Comparison of ENCODE assay signal across 35 cellular contexts in genomic region chr20:53534037-53534436, GRCh38.
"Had no signal": no experiment of that assay in that cellular context is flagged by ENCODE, and none has a peak within 500 bp of the region (broad histone marks: within the 10 kb centered on the region; RNA-seq: fewer than 3 reads in every experiment).

No MANE protein-coding gene starts in this region.

- H3K9me3 Mint-ChIP-seq: activated CD4-positive, alpha-beta T cell treated with anti-CD3 and anti-CD28 coated beads, Interleukin-2, amount 10 ng/mL, durations not matched to agents 24 days and 14 days; activated T-cell treated with anti-CD3 and anti-CD28 coated beads, Interleukin-2, amount 50 U/mL, for 4 hours; activated T-helper 1 cell treated with anti-CD3 and anti-CD28 coated beads, Interleukin-12 subunit alpha, Interleukin-12 subunit beta, Interleukin-2, Interleukin-4 antibody, amounts not matched to agents 30 ng/mL and 10 ng/mL and 1 ng/mL, durations not matched to agents 14 hours and 24 hours and 36 hours; activated T-helper 17 cell treated with anti-CD3 and anti-CD28 coated beads, Interleukin-2, amount 50 U/mL, for 72 hours; T-helper 1 cell treated with Interleukin-12 subunit alpha and Interleukin-12 subunit beta and Interleukin-4 antibody, amounts not matched to agents 30 μg/mL and 1 μg/mL, for 36 hours; T-helper 2 cell treated with Interferon-gamma antibody and Interleukin-4, amounts not matched to agents 5 μg/mL and 100 μg/mL, for 36 hours had no signal

- FAIRE-seq: bronchial epithelial cell, TTC549 had no signal

- H3K27ac Mint-ChIP-seq: activated B cell treated with CpG ODN at 0.5 μM for 24 hours; activated CD4-positive, alpha-beta memory T cell treated with anti-CD3 and anti-CD28 coated beads for 36 hours; activated CD4-positive, alpha-beta T cell treated with anti-CD3 and anti-CD28 coated beads, Interleukin-2, amount 10 ng/mL, durations not matched to agents 24 days and 14 days; activated CD8-positive, alpha-beta T cell treated with anti-CD3 and anti-CD28 coated beads for 36 hours; activated naive CD4-positive, alpha-beta T cell treated with anti-CD3 and anti-CD28 coated beads for 36 hours; activated naive CD8-positive, alpha-beta T cell; activated T-cell treated with anti-CD3 and anti-CD28 coated beads, Interleukin-2, amount 50 U/mL, for 72 hours; activated T-helper 1 cell treated with anti-CD3 and anti-CD28 coated beads, Interleukin-12 subunit alpha, Interleukin-12 subunit beta, Interleukin-2, Interleukin-4 antibody, amounts not matched to agents 30 ng/mL and 10 ng/mL and 1 ng/mL, durations not matched to agents 14 hours and 24 hours and 36 hours; activated T-helper 17 cell treated with anti-CD3 and anti-CD28 coated beads, Interleukin-2, amount 50 U/mL, for 72 hours; T-helper 1 cell treated with Interleukin-12 subunit alpha and Interleukin-12 subunit beta and Interleukin-4 antibody, amounts not matched to agents 30 μg/mL and 1 μg/mL, for 36 hours; T-helper 2 cell treated with Interferon-gamma antibody and Interleukin-4, amounts not matched to agents 5 μg/mL and 100 μg/mL, for 36 hours had no signal

- DNase-seq: activated B cell treated with CpG ODN at 0.5 μM for 24 hours; activated CD4-positive, alpha-beta memory T cell treated with anti-CD3 and anti-CD28 coated beads for 36 hours; activated CD4-positive, alpha-beta T cell treated with anti-CD3 and anti-CD28 coated beads for 4 hours; activated CD4-positive, alpha-beta T cell treated with anti-CD3 and anti-CD28 coated beads, Interleukin-2, amount 10 ng/mL, durations not matched to agents 24 days and 14 days; activated CD4-positive, alpha-beta T cell treated with anti-CD3 and anti-CD28 coated beads, Interleukin-2, amount 50 U/mL, for 1 hour; activated CD4-positive, alpha-beta T cell treated with anti-CD3 and anti-CD28 coated beads, Interleukin-2, amount 50 U/mL, for 4 hours; activated CD4-positive, CD25-positive, alpha-beta regulatory T cell treated with anti-CD3 and anti-CD28 coated beads, Interleukin-2, amount 50 U/mL, for 72 hours; activated CD8-positive, alpha-beta memory T cell treated with anti-CD3 and anti-CD28 coated beads, Interleukin-2, amount 50 U/mL, for 4 hours; activated CD8-positive, alpha-beta T cell treated with anti-CD3 and anti-CD28 coated beads for 36 hours; activated effector memory CD4-positive, alpha-beta T cell treated with anti-CD3 and anti-CD28 coated beads, Interleukin-2, amount 50 U/mL, for 16 hours; activated gamma-delta T cell treated with Interleukin-2 at 50 U/mL for 16 hours; activated naive CD4-positive, alpha-beta T cell; activated naive CD4-positive, alpha-beta T cell treated with anti-CD3 and anti-CD28 coated beads for 36 hours; activated naive CD4-positive, alpha-beta T cell treated with anti-CD3 and anti-CD28 coated beads, Interleukin-2, amount 50 U/mL, for 16 hours; activated T-cell treated with anti-CD3 and anti-CD28 coated beads for 4 hours; activated T-cell treated with anti-CD3 and anti-CD28 coated beads, Interleukin-2, amount 50 U/mL, for 1 hour; activated T-cell treated with anti-CD3 and anti-CD28 coated beads, Interleukin-2, amount 50 U/mL, for 4 hours; activated T-cell treated with anti-CD3 and anti-CD28 coated beads, Interleukin-2, amount 50 U/mL, for 72 hours; amygdala; anterior cingulate cortex; caudate nucleus; T-helper 1 cell; T-helper 2 cell; T-helper 9 cell had no signal

- H3K27me3 ChIP-seq: ascending aorta, cardiac muscle cell had no signal

- H3K4me3 Mint-ChIP-seq: activated B cell treated with CpG ODN at 0.5 μM for 24 hours; activated CD4-positive, alpha-beta memory T cell treated with anti-CD3 and anti-CD28 coated beads for 36 hours; activated CD4-positive, alpha-beta T cell treated with anti-CD3 and anti-CD28 coated beads, Interleukin-2, amount 10 ng/mL, durations not matched to agents 24 days and 14 days; activated CD8-positive, alpha-beta T cell treated with anti-CD3 and anti-CD28 coated beads for 36 hours; activated naive CD4-positive, alpha-beta T cell treated with anti-CD3 and anti-CD28 coated beads for 36 hours; activated naive CD8-positive, alpha-beta T cell; activated T-cell treated with anti-CD3 and anti-CD28 coated beads, Interleukin-2, amount 50 U/mL, for 4 hours; activated T-cell treated with anti-CD3 and anti-CD28 coated beads, Interleukin-2, amount 50 U/mL, for 72 hours; activated T-helper 1 cell treated with anti-CD3 and anti-CD28 coated beads, Interleukin-12 subunit alpha, Interleukin-12 subunit beta, Interleukin-2, Interleukin-4 antibody, amounts not matched to agents 30 ng/mL and 10 ng/mL and 1 ng/mL, durations not matched to agents 14 hours and 24 hours and 36 hours; activated T-helper 17 cell treated with anti-CD3 and anti-CD28 coated beads, Interleukin-2, amount 50 U/mL, for 72 hours; brain; T-helper 1 cell treated with Interleukin-12 subunit alpha and Interleukin-12 subunit beta and Interleukin-4 antibody, amounts not matched to agents 30 μg/mL and 1 μg/mL, for 36 hours; T-helper 2 cell treated with Interferon-gamma antibody and Interleukin-4, amounts not matched to agents 5 μg/mL and 100 μg/mL, for 36 hours had no signal

- H3K27ac ChIP-seq: ascending aorta, cardiac muscle cell, VCaP had no signal

- H3K4me1 Mint-ChIP-seq: activated CD4-positive, alpha-beta T cell treated with anti-CD3 and anti-CD28 coated beads, Interleukin-2, amount 10 ng/mL, durations not matched to agents 24 days and 14 days; activated T-helper 17 cell treated with anti-CD3 and anti-CD28 coated beads, Interleukin-2, amount 50 U/mL, for 72 hours had no signal

- H3K36me3 ChIP-seq: ascending aorta, cardiac muscle cell had no signal

- H3K4me1 ChIP-seq: ascending aorta had no signal

- H3K9me3 ChIP-seq: ascending aorta had no signal

- H3K27me3 Mint-ChIP-seq: activated B cell treated with CpG ODN at 0.5 μM for 24 hours; activated CD4-positive, alpha-beta memory T cell treated with anti-CD3 and anti-CD28 coated beads for 36 hours; activated CD4-positive, alpha-beta T cell treated with anti-CD3 and anti-CD28 coated beads, Interleukin-2, amount 10 ng/mL, durations not matched to agents 24 days and 14 days; activated CD8-positive, alpha-beta T cell treated with anti-CD3 and anti-CD28 coated beads for 36 hours; activated naive CD8-positive, alpha-beta T cell; activated T-helper 17 cell treated with anti-CD3 and anti-CD28 coated beads, Interleukin-2, amount 50 U/mL, for 72 hours; brain had no signal

- H3K4me3 ChIP-seq: ascending aorta, cardiac muscle cell had no signal

- ATAC-seq: activated CD8-positive, alpha-beta T cell treated with anti-CD3 and anti-CD28 coated beads for 36 hours; activated T-cell treated with anti-CD3 and anti-CD28 coated beads, Interleukin-2, amount 50 U/mL, for 4 hours; activated T-cell treated with anti-CD3 and anti-CD28 coated beads, Interleukin-2, amount 50 U/mL, for 72 hours; activated T-helper 17 cell treated with anti-CD3 and anti-CD28 coated beads, Interleukin-2, amount 50 U/mL, for 72 hours had no signal

- H3K36me3 Mint-ChIP-seq: activated CD4-positive, alpha-beta memory T cell treated with anti-CD3 and anti-CD28 coated beads for 36 hours; brain had no signal
